21 cellular contexts compared by ENCODE assay signal in genomic region chr15:66592505-66593218, GRCh38. TPM values are rescaled to one million over a fixed set of nuclear protein-coding genes. Genes with fewer than 3 reads are reported as not detected.
DNase-seq lines count a peak whose midpoint lies in the region; FAIRE-seq lines count a peak whose summit lies in the region.
"Had no signal": no experiment of that assay in that cellular context is flagged by ENCODE, and none has a peak within 500 bp of the region (broad histone marks: within the 10 kb centered on the region; RNA-seq: fewer than 3 reads in every experiment).

No MANE protein-coding gene starts in this region.

- no peaks in the 10 kb centered on the region for H3K9me3 ChIP-seq in small intestine (ENCODE audit: control insufficient read depth, low read depth)
- H3K9me3 ChIP-seq: left lung, tibial nerve had no signal

- no peaks in the 10 kb centered on the region for H3K4me1 ChIP-seq in small intestine (ENCODE audit: control insufficient read depth in 2 of 2, insufficient read depth in 1 of 2, low read depth in 1 of 2, low read length in 1 of 2)
- H3K4me1 ChIP-seq: left lung, parathyroid adenoma, tibial nerve had no signal

- H3K27me3 ChIP-seq in small intestine (ENCODE audit: control insufficient read depth in 2 of 2, insufficient read depth in 2 of 2, low read length in 2 of 2): no peaks in the 10 kb centered on the region
- H3K27me3 ChIP-seq: left lung, MG63, tibial nerve had no signal

- H3K36me3 ChIP-seq in small intestine (ENCODE audit: control insufficient read depth in 2 of 2, insufficient read depth in 2 of 2, low read length in 2 of 2): no peaks in the 10 kb centered on the region
- H3K36me3 ChIP-seq: left lung, MG63, tibial nerve had no signal

- 65 to 78% (median 69%) methylated on average over 12 of the region's 12 CpGs for WGBS in small intestine, 3 donors

- H3K4me3 ChIP-seq in small intestine (ENCODE audit: low read depth in 1 of 2, low read length in 2 of 2): no peak overlapping the region
- H3K4me3 ChIP-seq: left lung, MG63, tibial nerve had no signal

- FAIRE-seq in small intestine (lab: Jason Lieb, UNC): no peak
- FAIRE-seq: GM12892 had no signal

- DNase-seq in HuH-7.5 (ENCODE audit: low spot score) (peak; percentile 56), amniotic epithelial cell (ENCODE audit: low read depth) (peak; percentile 27), islet precursor cell (peak; percentile 90), small intestine (peak; percentile 59), NCI-H82 (lab: John Stamatoyannopoulos, UW) (no peak), NCI-H187 treated with DMSO at 0.1 percent for 48 hours (lab: John Stamatoyannopoulos, UW) (no peak)
- DNase-seq in activated T-cell treated with anti-CD3 and anti-CD28 coated beads, Interleukin-2, amount 50 U/mL, for 1 hour: no peak
- DNase-seq: activated CD4-positive, alpha-beta T cell treated with anti-CD3 and anti-CD28 coated beads for 48 hours; activated naive CD4-positive, alpha-beta T cell treated with anti-CD3 and anti-CD28 coated beads, Interleukin-2, amount 10 ng/mL, durations not matched to agents 7 days and 5 days; HFFc6; left lung; MG63; NCI-H1436; NCI-H510A treated with DMSO at 0.1 percent for 48 hours; nephron progenitor cell; NK-92 treated with Interleukin-12 subunit alpha and Interleukin-12 subunit beta, amount 100 ng/mL, for 24 hours; stimulated activated naive CD8-positive, alpha-beta T cell treated with anti-CD3 and anti-CD28 coated beads, Interleukin-15, amount 100 ng/mL, for 72 hours; T-cell had no signal

- no peak overlapping the region for H3K27ac ChIP-seq in small intestine (ENCODE audit: low read depth in 1 of 2, low read length in 1 of 2)
- H3K27ac ChIP-seq: left lung, parathyroid adenoma, tibial nerve had no signal

RNA-seq across cellular contexts. Expression of gene LCTL, which starts 26.9 kb away (rescaled TPM):
- not detected for polyA plus RNA-seq in small intestine

Comparison
In these comparisons a context has a peak if more than half of its experiments do, and no peak if none do; other contexts are left out.
1. DNase-seq: peak in HuH-7.5 (single experiment), amniotic epithelial cell (single experiment), islet precursor cell (single experiment) and small intestine (single experiment); none in NCI-H82 (single experiment), activated T-cell treated with anti-CD3 and anti-CD28 coated beads, Interleukin-2, amount 50 U/mL, for 1 hour (single experiment) and NCI-H187 treated with DMSO at 0.1 percent for 48 hours (single experiment).